In the genomic region with DNA sequence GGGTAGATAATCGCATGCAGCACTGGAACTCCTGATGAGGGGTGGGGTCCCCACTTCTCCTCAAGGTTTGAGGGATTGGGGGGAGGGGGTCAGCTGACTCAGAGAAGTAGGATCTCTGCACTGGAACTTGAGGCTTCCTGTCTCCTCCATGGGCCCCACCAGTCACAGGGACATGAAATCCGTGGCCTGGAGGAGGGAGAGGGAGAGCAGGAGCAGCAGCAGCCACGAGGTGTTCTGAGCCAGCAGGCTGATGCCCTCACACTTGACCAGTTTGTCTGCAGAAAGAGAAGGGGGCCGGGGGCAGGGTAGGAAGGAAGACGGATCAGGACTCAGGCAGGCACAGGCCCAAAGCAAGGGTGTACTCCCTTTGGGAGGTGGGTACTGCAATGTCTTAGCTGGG, we compare ENCODE assay signal across 24 cellular contexts. TPM values are rescaled to one million over a fixed set of nuclear protein-coding genes. Genes with fewer than 3 reads are reported as not detected.
"Had no signal": no experiment of that assay in that cellular context is flagged by ENCODE, and none has a peak within 500 bp of the region (broad histone marks: within the 10 kb centered on the region; RNA-seq: fewer than 3 reads in every experiment).

No MANE protein-coding gene starts in this region.

- H3K9me3 Mint-ChIP-seq: activated CD4-positive, alpha-beta T cell treated with anti-CD3 and anti-CD28 coated beads, Interleukin-2, amount 10 ng/mL, durations not matched to agents 7 days and 5 days; activated T-helper 1 cell treated with anti-CD3 and anti-CD28 coated beads, Interleukin-12 subunit alpha, Interleukin-12 subunit beta, Interleukin-2, Interleukin-4 antibody, amounts not matched to agents 30 ng/mL and 10 ng/mL and 1 ng/mL, durations not matched to agents 14 hours and 24 hours and 36 hours; natural killer cell had no signal

- H3K9me3 ChIP-seq: colonic mucosa, heart right ventricle, right lobe of liver, tibial nerve had no signal

- H3K36me3 Mint-ChIP-seq: activated CD8-positive, alpha-beta memory T cell treated with anti-CD3 and anti-CD28 coated beads, Interleukin-2, amount 10 ng/mL, durations not matched to agents 7 days and 5 days; natural killer cell; stimulated activated effector memory CD8-positive, alpha-beta T cell treated with anti-CD3 and anti-CD28 coated beads, Interleukin-12 subunit alpha, Interleukin-12 subunit beta, amount 100 ng/mL, for 72 hours had no signal

- H3K27me3 ChIP-seq: right lobe of liver had no signal

- H3K4me3 ChIP-seq: colonic mucosa, heart right ventricle, right lobe of liver, skin epidermis, tibial nerve had no signal

- H3K27ac Mint-ChIP-seq: activated CD4-positive, alpha-beta T cell treated with anti-CD3 and anti-CD28 coated beads, Interleukin-2, amount 10 ng/mL, durations not matched to agents 7 days and 5 days; activated CD8-positive, alpha-beta memory T cell treated with anti-CD3 and anti-CD28 coated beads, Interleukin-2, amount 10 ng/mL, durations not matched to agents 7 days and 5 days; activated CD8-positive, alpha-beta T cell treated with anti-CD3 and anti-CD28 coated beads for 36 hours; activated naive CD4-positive, alpha-beta T cell treated with anti-CD3 and anti-CD28 coated beads, Interleukin-2, amount 50 U/mL, for 24 hours; activated T-helper 1 cell treated with anti-CD3 and anti-CD28 coated beads, Interleukin-12 subunit alpha, Interleukin-12 subunit beta, Interleukin-2, Interleukin-4 antibody, amounts not matched to agents 30 ng/mL and 10 ng/mL and 1 ng/mL, durations not matched to agents 14 hours and 24 hours and 36 hours; natural killer cell; stimulated activated effector memory CD8-positive, alpha-beta T cell treated with anti-CD3 and anti-CD28 coated beads, Interleukin-12 subunit alpha, Interleukin-12 subunit beta, amount 100 ng/mL, for 72 hours; stimulated activated naive CD8-positive, alpha-beta T cell treated with anti-CD3 and anti-CD28 coated beads, Interleukin-15, amount 100 ng/mL, for 72 hours had no signal

- H3K4me3 Mint-ChIP-seq: activated CD4-positive, alpha-beta T cell treated with anti-CD3 and anti-CD28 coated beads, Interleukin-2, amount 10 ng/mL, durations not matched to agents 7 days and 5 days; activated CD8-positive, alpha-beta memory T cell treated with anti-CD3 and anti-CD28 coated beads, Interleukin-2, amount 10 ng/mL, durations not matched to agents 7 days and 5 days; activated CD8-positive, alpha-beta T cell treated with anti-CD3 and anti-CD28 coated beads for 36 hours; activated naive CD4-positive, alpha-beta T cell treated with anti-CD3 and anti-CD28 coated beads, Interleukin-2, amount 50 U/mL, for 24 hours; activated T-helper 1 cell treated with anti-CD3 and anti-CD28 coated beads, Interleukin-12 subunit alpha, Interleukin-12 subunit beta, Interleukin-2, Interleukin-4 antibody, amounts not matched to agents 30 ng/mL and 10 ng/mL and 1 ng/mL, durations not matched to agents 14 hours and 24 hours and 36 hours; central memory CD8-positive, alpha-beta T cell; natural killer cell; stimulated activated effector memory CD8-positive, alpha-beta T cell treated with anti-CD3 and anti-CD28 coated beads, Interleukin-12 subunit alpha, Interleukin-12 subunit beta, amount 100 ng/mL, for 72 hours; stimulated activated naive CD8-positive, alpha-beta T cell treated with anti-CD3 and anti-CD28 coated beads, Interleukin-15, amount 100 ng/mL, for 72 hours had no signal

- FAIRE-seq: kidney had no signal

- DNase-seq: activated CD4-positive, alpha-beta T cell treated with anti-CD3 and anti-CD28 coated beads, Interleukin-2, amount 10 ng/mL, durations not matched to agents 7 days and 5 days; activated CD4-positive, CD25-positive, alpha-beta regulatory T cell treated with anti-CD3 and anti-CD28 coated beads, Interleukin-2, amount 50 U/mL, for 72 hours; activated CD8-positive, alpha-beta memory T cell treated with anti-CD3 and anti-CD28 coated beads, Interleukin-2, amount 10 ng/mL, durations not matched to agents 7 days and 5 days; activated CD8-positive, alpha-beta T cell treated with anti-CD3 and anti-CD28 coated beads for 36 hours; activated gamma-delta T cell treated with Interleukin-2 at 50 U/mL for 16 hours; activated T-cell treated with anti-CD3 and anti-CD28 coated beads for 4 hours; aorta; colonic mucosa; heart right ventricle; kidney; midbrain; natural killer cell; nucleus accumbens; right lobe of liver; stimulated activated CD4-positive, alpha-beta T cell treated with anti-CD3 and anti-CD28 coated beads, Interleukin-2, amount 100 ng/mL, for 24 hours; stimulated activated naive CD8-positive, alpha-beta T cell treated with anti-CD3 and anti-CD28 coated beads, Interleukin-15, amount 100 ng/mL, for 72 hours; T-helper 2 cell had no signal

- H3K27ac ChIP-seq: colonic mucosa, heart right ventricle, right lobe of liver, tibial nerve, VCaP had no signal

- H3K36me3 ChIP-seq: colonic mucosa, right lobe of liver, tibial nerve had no signal

- H3K4me1 ChIP-seq: colonic mucosa, right lobe of liver had no signal

RNA-seq across cellular contexts. Expression of gene THY1, which starts 3.7 kb away (rescaled TPM):
- total RNA-seq: natural killer cell had no signal
